ENCODE assay signal across 1 cellular context in genomic region chr1:151277249-151277648, GRCh38.
TF ChIP-seq lines count a peak whose summit lies in the region.

No MANE protein-coding gene starts in this region.

TF ChIP-seq in GM12878, 131 proteins besides CTCF, POLR2A, EP300 and RAD21 (continued from another document):
- TF ChIP-seq IKZF1 (conservative IDR thresholded peaks at IDR 0.05) (0 out of 2 replicates have a peak, but pooled peaks have one; percentile 42), FOXM1 (IDR thresholded peaks at IDR 0.05; ENCODE audit: low read depth, low read length) (peak; percentile 73; the same call in 1 of the 2 replicates), NR2F1 (conservative IDR thresholded peaks at IDR 0.05) (peak; percentile 72), PML (IDR thresholded peaks at IDR 0.05; ENCODE audit: low read length) (0 out of 2 replicates have a peak, but pooled peaks have one; percentile 37), HDGF (IDR thresholded peaks at IDR 0.05) (peak; percentile 16; the same call in 1 of the 2 replicates), SPI1 (IDR thresholded peaks at IDR 0.05; ENCODE audit: borderline replicate concordance, insufficient read depth, low read depth, low read length) (peak; percentile 89), ETV6 (conservative IDR thresholded peaks at IDR 0.05 in 1 of 2, IDR thresholded peaks at IDR 0.05 in 1 of 2; ENCODE audit: borderline replicate concordance in 1 of 2, low read depth in 1 of 2) (peak in 1 of 2 experiments; percentile 75; a peak in 2 of 4 replicates), MEF2A (IDR thresholded peaks at IDR 0.05; ENCODE audit: insufficient read depth, low read depth, low read length) (0 out of 2 replicates have a peak, but pooled peaks have one; percentile 5), ATF7 (IDR thresholded peaks at IDR 0.05; ENCODE audit: low read depth) (peak; percentile 70), ESRRA (IDR thresholded peaks at IDR 0.05; ENCODE audit: low read length) (no peak; the same call in 1 of the 2 replicates), NBN (IDR thresholded peaks at IDR 0.05) (peak; percentile 61; the same call in 1 of the 2 replicates), BCL11A (IDR thresholded peaks at IDR 0.05; ENCODE audit: low read depth, low read length) (peak; percentile 27; the same call in 1 of the 2 replicates), NFIC (IDR thresholded peaks at IDR 0.05; ENCODE audit: low read depth, low read length) (peak; percentile 90), JUNB (IDR thresholded peaks at IDR 0.05) (peak; percentile 81), EED (IDR thresholded peaks at IDR 0.05; ENCODE audit: low read depth) (peak; percentile 61; the same call in 1 of the 2 replicates), HCFC1 (IDR thresholded peaks at IDR 0.05; ENCODE audit: low read length) (no peak), CREB1 (IDR thresholded peaks at IDR 0.05; ENCODE audit: low read depth) (peak; percentile 64; the same call in 1 of the 2 replicates), SMAD5 (IDR thresholded peaks at IDR 0.05; ENCODE audit: low read depth) (no peak), ZNF687 (IDR thresholded peaks at IDR 0.05) (no peak), CBX3 (IDR thresholded peaks at IDR 0.05; ENCODE audit: borderline replicate concordance, low read depth) (no peak), MTA2 (IDR thresholded peaks at IDR 0.05; ENCODE audit: low read depth) (0 out of 2 replicates have a peak, but pooled peaks have one; percentile 36), BHLHE40 (IDR thresholded peaks at IDR 0.05; ENCODE audit: borderline replicate concordance in 1 of 2, low read depth in 2 of 2, low read length in 1 of 2) (no peak), ZBTB40 (IDR thresholded peaks at IDR 0.05; ENCODE audit: borderline replicate concordance) (no peak), IKZF2 (IDR thresholded peaks at IDR 0.05) (peak; percentile 73 to 78), RUNX3 (IDR thresholded peaks at IDR 0.05; ENCODE audit: low read length) (peak; percentile 81)
- TF ChIP-seq, protein P1, sequence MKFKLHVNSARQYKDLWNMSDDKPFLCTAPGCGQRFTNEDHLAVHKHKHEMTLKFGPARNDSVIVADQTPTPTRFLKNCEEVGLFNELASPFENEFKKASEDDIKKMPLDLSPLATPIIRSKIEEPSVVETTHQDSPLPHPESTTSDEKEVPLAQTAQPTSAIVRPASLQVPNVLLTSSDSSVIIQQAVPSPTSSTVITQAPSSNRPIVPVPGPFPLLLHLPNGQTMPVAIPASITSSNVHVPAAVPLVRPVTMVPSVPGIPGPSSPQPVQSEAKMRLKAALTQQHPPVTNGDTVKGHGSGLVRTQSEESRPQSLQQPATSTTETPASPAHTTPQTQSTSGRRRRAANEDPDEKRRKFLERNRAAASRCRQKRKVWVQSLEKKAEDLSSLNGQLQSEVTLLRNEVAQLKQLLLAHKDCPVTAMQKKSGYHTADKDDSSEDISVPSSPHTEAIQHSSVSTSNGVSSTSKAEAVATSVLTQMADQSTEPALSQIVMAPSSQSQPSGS (IDR thresholded peaks at IDR 0.05; ENCODE audit: low read length): peak; percentile 91
